In the genomic region with DNA sequence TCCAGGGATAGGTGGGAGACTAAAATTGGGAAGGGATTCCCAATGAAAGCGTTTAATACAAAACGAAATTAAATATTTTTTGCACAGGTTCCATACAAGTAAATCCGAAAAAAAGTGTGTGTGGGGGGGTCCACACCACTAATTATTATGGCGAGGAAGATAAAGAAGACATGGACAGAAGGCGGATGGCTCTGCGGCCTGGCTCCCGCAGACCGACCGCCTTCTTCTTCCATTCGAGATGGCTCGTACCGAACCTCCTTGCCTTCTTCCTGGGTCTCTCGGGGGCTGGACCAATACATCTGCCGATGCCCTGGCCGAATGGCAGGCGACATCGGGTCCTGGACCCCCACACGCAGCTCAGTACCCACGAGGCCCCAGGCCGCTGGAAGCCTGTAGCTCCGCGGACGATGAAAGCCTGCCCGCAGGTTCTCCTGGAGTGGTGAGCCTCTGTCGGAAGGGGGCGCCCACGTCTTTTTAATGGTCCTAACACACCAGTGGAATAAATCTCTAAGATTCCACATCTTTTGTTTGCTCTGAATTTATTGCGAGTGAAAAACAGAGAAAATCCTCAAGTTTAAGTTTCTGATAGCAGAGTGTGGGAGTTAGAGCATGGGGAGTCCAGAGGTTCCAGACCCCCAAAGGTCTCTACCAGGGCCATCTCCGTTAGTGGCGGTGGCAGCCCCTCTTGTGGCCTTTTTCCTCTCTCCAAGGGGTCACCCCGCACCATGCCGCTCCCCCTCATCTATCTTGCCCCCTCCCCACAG, we compare ENCODE assay signal across 8 cellular contexts. TPM values are rescaled to one million over a fixed set of nuclear protein-coding genes. Genes with fewer than 3 reads are reported as not detected.
DNase-seq lines count a peak whose midpoint lies in the region; ATAC-seq and TF ChIP-seq lines count a peak whose summit lies in the region.

No MANE protein-coding gene starts in this region.

- ATAC-seq in GM18873 (IDR thresholded peaks at IDR 0.05; ENCODE audit: low FRiP score, unreplicated experiment): no peak

- CTCF ChIA-PET in activated naive CD4-positive, alpha-beta T cell treated with anti-CD3 and anti-CD28 coated beads for 36 hours (lab: Charles Lee): interaction anchor here (0.5 to 4.1 kb wide), 41 partner anchors 8 to 1292 kb away, joined by 3 to 64 read pairs (median 5); no protein-coding TSS in a partner anchor

- peak overlapping the region; percentile 100 for H3K27ac ChIP-seq in SK-N-MC

- H3K9ac ChIP-seq in SK-N-MC (ENCODE audit: insufficient read length): peak overlapping the region; percentile 99

- H3K36me3 Mint-ChIP-seq in activated naive CD4-positive, alpha-beta T cell treated with anti-CD3 and anti-CD28 coated beads for 36 hours (ENCODE audit: low read depth): no peaks in the 10 kb centered on the region
- H3K36me3 Mint-ChIP-seq in type B pancreatic cell: no peaks in the 10 kb centered on the region

- H3K27me3 Mint-ChIP-seq in activated naive CD4-positive, alpha-beta T cell treated with anti-CD3 and anti-CD28 coated beads for 36 hours (ENCODE audit: low read depth): peaks cover 92% of the 10 kb centered on the region
- peaks cover 100% of the 10 kb centered on the region for H3K27me3 Mint-ChIP-seq in type B pancreatic cell

- H3K9me3 Mint-ChIP-seq in activated naive CD4-positive, alpha-beta T cell treated with anti-CD3 and anti-CD28 coated beads for 36 hours: no peaks in the 10 kb centered on the region
- no peaks in the 10 kb centered on the region for H3K9me3 Mint-ChIP-seq in type B pancreatic cell

- no peaks in the 10 kb centered on the region for H3K9me3 ChIP-seq in SK-N-MC (ENCODE audit: low read depth, low read length)

- peaks cover 16% of the 10 kb centered on the region for H3K36me3 ChIP-seq in SK-N-MC (ENCODE audit: insufficient read depth, low read length)

- H3K27ac Mint-ChIP-seq in activated naive CD4-positive, alpha-beta T cell treated with anti-CD3 and anti-CD28 coated beads for 36 hours: no peak overlapping the region
- peak overlapping the region; percentile 50 for H3K27ac Mint-ChIP-seq in type B pancreatic cell

- peak; percentile 84 for TF ChIP-seq CTCF in type B pancreatic cell (conservative IDR thresholded peaks at IDR 0.05)

- H3K4me3 ChIP-seq in SK-N-MC: peak overlapping the region; percentile 80

- peak; percentile 17 for DNase-seq in DMS114 treated with DMSO at 0.1 percent for 48 hours (lab: John Stamatoyannopoulos, UW; ENCODE audit: unreplicated experiment)
- peak; percentile 64 to 85 for DNase-seq in Kasumi-1 (lab: John Stamatoyannopoulos, UW)
- DNase-seq in SK-N-MC (ENCODE audit: low read depth, low spot score): no peak
- peak; percentile 94 for DNase-seq in activated naive CD4-positive, alpha-beta T cell treated with anti-CD3 and anti-CD28 coated beads for 36 hours
- DNase-seq in glomerular visceral epithelial cell (ENCODE audit: extremely low spot score): peak; percentile 79
- DNase-seq in posterior vena cava (ENCODE audit: low spot score): peak; percentile 96
- peak; percentile 86 for DNase-seq in type B pancreatic cell (ENCODE audit: extremely low spot score, unreplicated experiment)

- H3K4me1 Mint-ChIP-seq in activated naive CD4-positive, alpha-beta T cell treated with anti-CD3 and anti-CD28 coated beads for 36 hours (ENCODE audit: low read depth): peaks cover 43% of the 10 kb centered on the region
- H3K4me1 Mint-ChIP-seq in type B pancreatic cell (ENCODE audit: unreplicated experiment): peaks cover 9% of the 10 kb centered on the region

- intact Hi-C loops in activated naive CD4-positive, alpha-beta T cell treated with anti-CD3 and anti-CD28 coated beads for 36 hours (cut with micrococcal nuclease): loop anchor here (1.0 to 10.0 kb wide), 7 partner anchors 24 to 308 kb away; partner anchors contain the start of genes HOXB7 and IGF2BP1
- intact Hi-C loops in posterior vena cava (cut with DNase I): loop anchor here (2.0 to 10.0 kb wide), 4 partner anchors 46 to 153 kb away; no protein-coding TSS in a partner anchor

- peak overlapping the region; percentile 57 for H3K4me3 Mint-ChIP-seq in activated naive CD4-positive, alpha-beta T cell treated with anti-CD3 and anti-CD28 coated beads for 36 hours
- H3K4me3 Mint-ChIP-seq in type B pancreatic cell: peak overlapping the region; percentile 82

RNA-seq across cellular contexts. Expression of gene PRAC2, which starts 1.4 kb away (rescaled TPM):
- not detected for total RNA-seq in activated naive CD4-positive, alpha-beta T cell treated with anti-CD3 and anti-CD28 coated beads for 36 hours
- total RNA-seq in posterior vena cava (not detected), type B pancreatic cell (ENCODE audit: low replicate concordance) (not detected in 2 replicates)

RNA-seq across cellular contexts. Expression of gene PRAC1, which starts 2.1 kb away (rescaled TPM):
- not detected for total RNA-seq in activated naive CD4-positive, alpha-beta T cell treated with anti-CD3 and anti-CD28 coated beads for 36 hours
- total RNA-seq in posterior vena cava (not detected), type B pancreatic cell (ENCODE audit: low replicate concordance) (0.88 TPM in 1 of 2 replicates, not detected in the other)

RNA-seq across cellular contexts. Expression of gene HOXB13, which starts 4.1 kb away (rescaled TPM):
- not detected for total RNA-seq in activated naive CD4-positive, alpha-beta T cell treated with anti-CD3 and anti-CD28 coated beads for 36 hours
- total RNA-seq in posterior vena cava (not detected), type B pancreatic cell (ENCODE audit: low replicate concordance) (0.59 TPM in 1 of 2 replicates, not detected in the other)
